23 cellular contexts compared by ENCODE assay signal in genomic region chr11:32580967-32581366, GRCh38. TPM values are rescaled to one million over a fixed set of nuclear protein-coding genes. Genes with fewer than 3 reads are reported as not detected.
DNase-seq lines count a peak whose midpoint lies in the region; ATAC-seq and TF ChIP-seq lines count a peak whose summit lies in the region.
"Had no signal": no experiment of that assay in that cellular context is flagged by ENCODE, and none has a peak within 500 bp of the region (broad histone marks: within the 10 kb centered on the region; RNA-seq: fewer than 3 reads in every experiment).

No MANE protein-coding gene starts in this region.

- no peak for ATAC-seq in CD4-positive, alpha-beta T cell (ENCODE audit: poor library complexity)
- ATAC-seq in mucosa of descending colon: no peak
- ATAC-seq in activated CD8-positive, alpha-beta T cell treated with anti-CD3 and anti-CD28 coated beads, Interleukin-2, amount 10 ng/mL, durations not matched to agents 7 days and 5 days: no peak
- ATAC-seq: gastrocnemius medialis, Panc1 had no signal

- H3K9ac ChIP-seq in mammary epithelial cell (ENCODE audit: insufficient read depth, low read length): no peak overlapping the region
- no peak overlapping the region for H3K9ac ChIP-seq in mesenchymal stem cell (ENCODE audit: low read length)

- peaks cover 8% of the 10 kb centered on the region for H3K36me3 ChIP-seq in KOPT-K1 (ENCODE audit: insufficient read depth, low read length)
- no peaks in the 10 kb centered on the region for H3K36me3 ChIP-seq in mammary epithelial cell (ENCODE audit: insufficient read depth, low read length)
- H3K36me3 ChIP-seq in mesenchymal stem cell (ENCODE audit: control insufficient read depth in 1 of 2, insufficient read depth in 2 of 2, low read depth in 1 of 2, low read length in 2 of 2): no peaks in the 10 kb centered on the region
- peaks cover 3% of the 10 kb centered on the region for H3K36me3 ChIP-seq in mucosa of descending colon (ENCODE audit: low read depth)
- H3K36me3 ChIP-seq: gastrocnemius medialis, transverse colon had no signal

- H2BK120ac ChIP-seq in mesenchymal stem cell (ENCODE audit: low read depth, low read length): no peak overlapping the region

- H3K27me3 ChIP-seq in CD4-positive, alpha-beta T cell (ENCODE audit: control insufficient read depth, insufficient read depth, low read length): no peaks in the 10 kb centered on the region
- H3K27me3 ChIP-seq in mammary epithelial cell (ENCODE audit: insufficient read depth, low read length): no peaks in the 10 kb centered on the region
- H3K27me3 ChIP-seq in mesenchymal stem cell (ENCODE audit: control insufficient read depth in 1 of 2, insufficient read depth in 1 of 2, low read length in 2 of 2): peaks cover 0 to 7% of the 10 kb centered on the region in 2 experiments
- H3K27me3 ChIP-seq: SJSA1, transverse colon had no signal

- H3K4me1 ChIP-seq in mammary epithelial cell (ENCODE audit: insufficient read depth, low read length) (peaks cover 14% of the 10 kb centered on the region), mesenchymal stem cell (ENCODE audit: control insufficient read depth, insufficient read depth, low read depth, low read length) (peaks cover 3% of the 10 kb centered on the region), mucosa of descending colon (ENCODE audit: low read depth) (peaks cover 9% of the 10 kb centered on the region)

- dilution Hi-C loops in mammary epithelial cell (cut with HindIII; ENCODE audit: low sequenced_read_pairs): no loop called here

- no peaks in the 10 kb centered on the region for H3K9me3 ChIP-seq in CD4-positive, alpha-beta T cell (ENCODE audit: control insufficient read depth, low read length)
- H3K9me3 ChIP-seq in KOPT-K1 (ENCODE audit: insufficient read depth, low read length, poor library complexity, severe bottlenecking): no peaks in the 10 kb centered on the region
- H3K9me3 ChIP-seq in mammary epithelial cell (replicated peaks; ENCODE audit: insufficient read depth, low read length): peaks cover 3% of the 10 kb centered on the region
- H3K9me3 ChIP-seq in mesenchymal stem cell (ENCODE audit: control insufficient read depth, low read length): no peaks in the 10 kb centered on the region
- no peaks in the 10 kb centered on the region for H3K9me3 ChIP-seq in mucosa of descending colon
- H3K9me3 ChIP-seq: gastrocnemius medialis, transverse colon had no signal

- no peak for DNase-seq in CD4-positive, alpha-beta T cell
- DNase-seq in mammary epithelial cell (peak; percentile 29), mesenchymal stem cell (peak; percentile 30), SIG-M5 (lab: John Stamatoyannopoulos, UW) (no peak), NOMO-1 treated with dmso at 0.1 percent for 144 hours (lab: John Stamatoyannopoulos, UW; ENCODE audit: unreplicated experiment) (no peak), mucosa of descending colon (no peak)
- no peak for DNase-seq in activated CD8-positive, alpha-beta T cell treated with anti-CD3 and anti-CD28 coated beads, Interleukin-2, amount 10 ng/mL, durations not matched to agents 7 days and 5 days
- DNase-seq: activated CD4-positive, alpha-beta memory T cell treated with anti-CD3 and anti-CD28 coated beads, Interleukin-2, amount 10 ng/mL, durations not matched to agents 7 days and 5 days; activated CD4-positive, CD25-positive, alpha-beta regulatory T cell treated with anti-CD3 and anti-CD28 coated beads, Interleukin-2, amount 50 U/mL, for 72 hours; activated effector memory CD4-positive, alpha-beta T cell treated with anti-CD3 and anti-CD28 coated beads, Interleukin-2, amount 50 U/mL, for 16 hours; effector CD4-positive, alpha-beta T cell; gastrocnemius medialis; H9; hypothalamus; NCI-H1436; NCI-H446; posterior cingulate gyrus; T-helper 1 cell; transverse colon had no signal

- H3K79me1 ChIP-seq in mesenchymal stem cell (replicated peaks; ENCODE audit: low read length, poor library complexity, severe bottlenecking): no peaks in the 10 kb centered on the region

- H3K23ac ChIP-seq in mesenchymal stem cell (ENCODE audit: low read length in 2 of 2): no peak overlapping the region

- WGBS in mammary epithelial cell (ENCODE audit: low coverage, missing lambda C conversion rate): 17% methylated on average over 1 of the region's 2 CpGs
- WGBS in mesenchymal stem cell: 88% methylated on average over 1 of the region's 2 CpGs

- no peak overlapping the region for H3K27ac ChIP-seq in CD4-positive, alpha-beta T cell (ENCODE audit: low read depth, low read length)
- H3K27ac ChIP-seq in KOPT-K1 (ENCODE audit: low read depth, low read length, poor library complexity, severe bottlenecking) (peak overlapping the region; percentile 22), mammary epithelial cell (ENCODE audit: insufficient read depth, low read depth, low read length) (no peak overlapping the region), mesenchymal stem cell (ENCODE audit: low read length, poor library complexity, severe bottlenecking) (no peak overlapping the region)
- H3K27ac ChIP-seq: gastrocnemius medialis, SJSA1, transverse colon had no signal

- H3K14ac ChIP-seq in mesenchymal stem cell (ENCODE audit: low read length in 2 of 2): no peak overlapping the region

- intact Hi-C loops in CD4-positive, alpha-beta T cell (cut with DNase I, micrococcal nuclease): loop anchor here (5.0 to 10.0 kb wide), 7 partner anchors 311 to 1864 kb away; partner anchors contain the start of genes ABTB2 (in 1 of the 2), CSTF3 (in 1 of the 2), DCDC1 (in 1 of the 2) and DNAJC24 (in 1 of the 2)
- intact Hi-C loops in mammary epithelial cell (cut with micrococcal nuclease): no loop called here
- intact Hi-C loops in mucosa of descending colon (cut with DNase I, micrococcal nuclease): no loop called here

- no peaks in the 10 kb centered on the region for H3K9me3 Mint-ChIP-seq in CD4-positive, alpha-beta T cell
- no peaks in the 10 kb centered on the region for H3K9me3 Mint-ChIP-seq in activated CD8-positive, alpha-beta T cell treated with anti-CD3 and anti-CD28 coated beads, Interleukin-2, amount 10 ng/mL, durations not matched to agents 7 days and 5 days (ENCODE audit: insufficient read depth)
- H3K9me3 Mint-ChIP-seq: activated CD4-positive, alpha-beta memory T cell treated with anti-CD3 and anti-CD28 coated beads, Interleukin-2, amount 10 ng/mL, durations not matched to agents 7 days and 5 days; H9 had no signal

- H3K4ac ChIP-seq in mesenchymal stem cell (ENCODE audit: low read depth in 1 of 2, low read length in 2 of 2): no peak overlapping the region

- H4K20me1 ChIP-seq in mammary epithelial cell (ENCODE audit: insufficient read depth, low read length): no peaks in the 10 kb centered on the region

- peak overlapping the region; percentile 36 for H2AFZ ChIP-seq in mammary epithelial cell (ENCODE audit: low read depth, low read length)
- H2AFZ ChIP-seq in mesenchymal stem cell (ENCODE audit: low read depth, low read length): no peak overlapping the region

- H3K4me3 Mint-ChIP-seq in CD4-positive, alpha-beta T cell: peak overlapping the region; percentile 15
- no peak overlapping the region for H3K4me3 Mint-ChIP-seq in activated CD8-positive, alpha-beta T cell treated with anti-CD3 and anti-CD28 coated beads, Interleukin-2, amount 10 ng/mL, durations not matched to agents 7 days and 5 days
- H3K4me3 Mint-ChIP-seq: activated CD4-positive, alpha-beta memory T cell treated with anti-CD3 and anti-CD28 coated beads, Interleukin-2, amount 10 ng/mL, durations not matched to agents 7 days and 5 days; B cell; H9 had no signal

- H2BK12ac ChIP-seq in mesenchymal stem cell (ENCODE audit: low read length in 2 of 2): no peak overlapping the region

- no peaks in the 10 kb centered on the region for H3K27me3 Mint-ChIP-seq in CD4-positive, alpha-beta T cell
- no peaks in the 10 kb centered on the region for H3K27me3 Mint-ChIP-seq in activated CD8-positive, alpha-beta T cell treated with anti-CD3 and anti-CD28 coated beads, Interleukin-2, amount 10 ng/mL, durations not matched to agents 7 days and 5 days (ENCODE audit: low read depth)
- H3K27me3 Mint-ChIP-seq: activated CD4-positive, alpha-beta memory T cell treated with anti-CD3 and anti-CD28 coated beads, Interleukin-2, amount 10 ng/mL, durations not matched to agents 7 days and 5 days had no signal

- no peak overlapping the region for H2BK5ac ChIP-seq in mesenchymal stem cell (ENCODE audit: low read depth, low read length, poor library complexity, severe bottlenecking)

- CTCF ChIA-PET in CD4-positive, alpha-beta T cell (lab: Charles Lee): no interaction called here
- CTCF ChIA-PET in mammary epithelial cell (lab: Charles Lee; ENCODE audit: low non-redundant PET): no interaction called here
- CTCF ChIA-PET in activated CD8-positive, alpha-beta T cell treated with anti-CD3 and anti-CD28 coated beads, Interleukin-2, amount 10 ng/mL, durations not matched to agents 7 days and 5 days (lab: Charles Lee): no interaction called here

- no peak overlapping the region for H3K4me2 ChIP-seq in mammary epithelial cell (ENCODE audit: insufficient read depth, low read depth, low read length)
- H3K4me2 ChIP-seq in mesenchymal stem cell (ENCODE audit: low read length, poor library complexity, severe bottlenecking): no peak overlapping the region

- no TSS peak for BruUV-seq in mammary epithelial cell (replicated peaks; lab: Mats Ljungman, UMichigan)

- H4K91ac ChIP-seq in mesenchymal stem cell (ENCODE audit: low read length): no peak overlapping the region

- H2AK5ac ChIP-seq in mesenchymal stem cell (ENCODE audit: low read length, severe bottlenecking): no peak overlapping the region

- peaks cover 28% of the 10 kb centered on the region for H3K4me1 Mint-ChIP-seq in CD4-positive, alpha-beta T cell (ENCODE audit: low read depth)
- peaks cover 18% of the 10 kb centered on the region for H3K4me1 Mint-ChIP-seq in activated CD8-positive, alpha-beta T cell treated with anti-CD3 and anti-CD28 coated beads, Interleukin-2, amount 10 ng/mL, durations not matched to agents 7 days and 5 days (ENCODE audit: low read depth)

- TF ChIP-seq CTCF in CD4-positive, alpha-beta T cell (IDR thresholded peaks at IDR 0.05): no peak
- TF ChIP-seq CTCF in mammary epithelial cell (conservative IDR thresholded peaks at IDR 0.05 in 1 of 2, IDR thresholded peaks at IDR 0.05 in 1 of 2; ENCODE audit: extremely low read depth in 1 of 2, insufficient read depth in 1 of 2, low read depth in 1 of 2, low read length in 2 of 2) (no peak), mucosa of descending colon (IDR thresholded peaks at IDR 0.05) (no peak)

- H4K8ac ChIP-seq in mesenchymal stem cell (ENCODE audit: low read length): no peak overlapping the region

- no peak overlapping the region for H2BK15ac ChIP-seq in mesenchymal stem cell (ENCODE audit: low read depth, poor library complexity, severe bottlenecking)

- in situ Hi-C loops in mammary epithelial cell (cut with MboI; ENCODE audit: low sequenced_read_pairs in 2 of 2): no loop called here

- peaks cover 28% of the 10 kb centered on the region for H3K36me3 Mint-ChIP-seq in CD4-positive, alpha-beta T cell (ENCODE audit: low read depth)
- peaks cover 18% of the 10 kb centered on the region for H3K36me3 Mint-ChIP-seq in activated CD8-positive, alpha-beta T cell treated with anti-CD3 and anti-CD28 coated beads, Interleukin-2, amount 10 ng/mL, durations not matched to agents 7 days and 5 days (ENCODE audit: low read depth)

- H3K4me3 ChIP-seq in mammary epithelial cell (replicated peaks in 1 of 3; ENCODE audit: insufficient read depth in 1 of 3, low read depth in 2 of 3, low read length in 3 of 3) (no peak overlapping the region), mesenchymal stem cell (ENCODE audit: insufficient read depth in 1 of 2, low read depth in 1 of 2, low read length in 2 of 2) (no peak overlapping the region), mucosa of descending colon (no peak overlapping the region)
- H3K4me3 ChIP-seq: gastrocnemius medialis, SJSA1, transverse colon had no signal

- POLR2A ChIA-PET in CD4-positive, alpha-beta T cell (lab: Charles Lee): no interaction called here
- POLR2A ChIA-PET in activated CD8-positive, alpha-beta T cell treated with anti-CD3 and anti-CD28 coated beads, Interleukin-2, amount 10 ng/mL, durations not matched to agents 7 days and 5 days (lab: Charles Lee): no interaction called here

- H3K18ac ChIP-seq in mesenchymal stem cell (ENCODE audit: low read depth in 1 of 2, low read length in 2 of 2): no peak overlapping the region

- peaks cover 24% of the 10 kb centered on the region for H3K79me2 ChIP-seq in mammary epithelial cell (ENCODE audit: insufficient read depth, low read length)

- no peak overlapping the region for H3K27ac Mint-ChIP-seq in CD4-positive, alpha-beta T cell
- no peak overlapping the region for H3K27ac Mint-ChIP-seq in activated CD8-positive, alpha-beta T cell treated with anti-CD3 and anti-CD28 coated beads, Interleukin-2, amount 10 ng/mL, durations not matched to agents 7 days and 5 days
- H3K27ac Mint-ChIP-seq: activated CD4-positive, alpha-beta memory T cell treated with anti-CD3 and anti-CD28 coated beads, Interleukin-2, amount 10 ng/mL, durations not matched to agents 7 days and 5 days; B cell; H9 had no signal

RNA-seq across cellular contexts. Expression of gene EIF3M, which starts 2.7 kb away (rescaled TPM):
- 100 to 1,000 TPM; 260 to 264 TPM for total RNA-seq in CD4-positive, alpha-beta T cell
- total RNA-seq in mammary epithelial cell: 100 to 1,000 TPM; 305 to 469 TPM
- polyA plus RNA-seq in mammary epithelial cell: 456 TPM
- polyA minus RNA-seq in mammary epithelial cell: 389 TPM
- 343 TPM for polyA plus RNA-seq in mesenchymal stem cell (2013, experiment 1 of 2)
- polyA plus RNA-seq in mesenchymal stem cell (2013, experiment 2 of 2): 345 TPM
- 100 to 1,000 TPM; 132 to 167 (median 162) TPM for total RNA-seq in mucosa of descending colon
- total RNA-seq in activated CD8-positive, alpha-beta T cell treated with anti-CD3 and anti-CD28 coated beads, Interleukin-2, amount 10 ng/mL, durations not matched to agents 7 days and 5 days: 100 to 1,000 TPM; 226 to 229 TPM

Comparison
In these comparisons a context has a peak if more than half of its experiments do, and no peak if none do; other contexts are left out.
1. DNase-seq: peak in mammary epithelial cell (single experiment) and mesenchymal stem cell (single experiment); none in CD4-positive, alpha-beta T cell (0 of 10), SIG-M5 (single experiment), NOMO-1 treated with dmso at 0.1 percent for 144 hours (single experiment), mucosa of descending colon (0 of 3) and activated CD8-positive, alpha-beta T cell treated with anti-CD3 and anti-CD28 coated beads, Interleukin-2, amount 10 ng/mL, durations not matched to agents 7 days and 5 days (single experiment).
2. intact Hi-C loops: an anchor here in CD4-positive, alpha-beta T cell (5.0 to 10.0 kb wide); none called in mammary epithelial cell and mucosa of descending colon.